In genomic region chr12:85866929-85867776, GRCh38 we compare ENCODE assay signal across 1 cellular context.
TF ChIP-seq lines count a peak whose summit lies in the region.

No MANE protein-coding gene starts in this region.

TF ChIP-seq in H1, 55 proteins besides CTCF, POLR2A, EP300 and RAD21 (continued from another document):
- TF ChIP-seq ATF2 (IDR thresholded peaks at IDR 0.05; ENCODE audit: low read length) (no peak), E2F6 (IDR thresholded peaks at IDR 0.05) (no peak), SRF (IDR thresholded peaks at IDR 0.05; ENCODE audit: low read depth, low read length) (no peak), SP2 (IDR thresholded peaks at IDR 0.05; ENCODE audit: low read length) (no peak), SAP30 (IDR thresholded peaks at IDR 0.05; ENCODE audit: insufficient read depth, insufficient replicate concordance, low read length) (no peak), CHD2 (IDR thresholded peaks at IDR 0.05; ENCODE audit: low read length) (no peak), TBP (IDR thresholded peaks at IDR 0.05; ENCODE audit: low read depth, low read length) (no peak), KDM1A (IDR thresholded peaks at IDR 0.05; ENCODE audit: borderline replicate concordance, low read length) (no peak), BRCA1 (IDR thresholded peaks at IDR 0.05; ENCODE audit: low read depth, low read length) (no peak), EZH2 (IDR thresholded peaks at IDR 0.05; ENCODE audit: low read depth, low read length, severe bottlenecking) (no peak), TEAD4 (IDR thresholded peaks at IDR 0.05; ENCODE audit: low read depth, low read length) (no peak), CHD1 (IDR thresholded peaks at IDR 0.05; ENCODE audit: low read depth, low read length) (no peak), MAFK (IDR thresholded peaks at IDR 0.05; ENCODE audit: low read depth, low read length) (no peak), JUN (IDR thresholded peaks at IDR 0.05; ENCODE audit: low read depth, low read length) (no peak), KDM4A (IDR thresholded peaks at IDR 0.05; ENCODE audit: low read depth, low read length, severe bottlenecking) (no peak), MAX (IDR thresholded peaks at IDR 0.05) (no peak), RFX5 (IDR thresholded peaks at IDR 0.05; ENCODE audit: borderline replicate concordance, low read depth, low read length) (no peak)
